8 cellular contexts compared by ENCODE assay signal in the genomic region with DNA sequence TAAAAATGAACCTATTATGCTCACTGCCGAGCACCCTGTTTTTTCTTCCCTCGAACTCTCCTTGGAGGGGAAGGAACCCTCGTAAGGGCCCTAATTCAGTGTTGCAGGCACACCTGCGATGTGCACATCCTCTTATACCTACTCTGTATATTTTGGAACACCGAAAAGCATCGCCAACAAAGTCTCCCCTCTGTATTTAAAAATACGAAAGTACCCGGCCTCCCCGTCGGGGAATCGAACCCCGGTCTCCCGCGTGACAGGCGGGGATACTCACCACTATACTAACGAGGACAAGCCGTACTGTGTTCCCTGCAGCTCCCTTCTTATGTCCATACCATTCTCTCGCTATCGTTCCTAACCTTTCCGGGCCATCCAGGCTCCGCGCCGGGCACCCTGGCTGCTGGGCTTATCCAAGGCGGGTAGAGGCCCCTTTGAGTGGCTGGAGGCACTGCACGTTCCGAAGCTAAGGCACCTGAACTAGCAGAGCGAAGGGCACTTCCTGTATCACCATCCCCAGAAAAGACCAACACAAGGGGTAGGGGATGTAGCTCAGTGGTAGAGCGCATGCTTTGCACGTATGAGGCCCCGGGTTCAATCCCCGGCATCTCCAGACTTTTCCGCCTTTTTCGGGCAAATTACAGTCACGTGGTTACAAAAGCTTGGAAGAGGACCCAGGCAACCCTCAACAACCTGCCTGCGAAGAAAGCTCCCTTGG. TPM values are rescaled to one million over a fixed set of nuclear protein-coding genes. Genes with fewer than 3 reads are reported as not detected.
DNase-seq lines count a peak whose midpoint lies in the region; ATAC-seq and TF ChIP-seq lines count a peak whose summit lies in the region.

No MANE protein-coding gene starts in this region.

- TF ChIP-seq POLR2A in thyroid gland (IDR thresholded peaks at IDR 0.05), result peak in 1 of 2 donors; percentile 36

- intact Hi-C loops in CD4-positive, alpha-beta T cell (cut with DNase I, micrococcal nuclease), result loop anchor here (1.0 to 5.0 kb wide), 6 partner anchors 11 to 77 kb away; partner anchors contain the start of genes UBC (in 2 of the 2), DHX37 (in 1 of the 2) and SCARB1 (in 1 of the 2)
- intact Hi-C loops in thyroid gland (cut with DNase I), result no loop called here

- peaks cover 5% of the 10 kb centered on the region for H3K4me1 Mint-ChIP-seq in CD4-positive, alpha-beta T cell (ENCODE audit: low read depth)

- CTCF ChIA-PET in CD4-positive, alpha-beta T cell (lab: Charles Lee), result interaction anchor here (0.9 to 8.3 kb wide), 9 partner anchors 12 to 109 kb away, joined by 3 to 213 read pairs (median 16); partner anchors contain the start of gene UBC

- TF ChIP-seq CTCF in CD4-positive, alpha-beta T cell (IDR thresholded peaks at IDR 0.05), result no peak
- TF ChIP-seq CTCF in foreskin fibroblast (IDR thresholded peaks at IDR 0.05; ENCODE audit: low read depth, low read length), result no peak
- TF ChIP-seq CTCF in omental fat pad (IDR thresholded peaks at IDR 0.05), result no peak
- TF ChIP-seq CTCF in thyroid gland (IDR thresholded peaks at IDR 0.05), result no peak

- WGBS in thyroid gland, 2 donors, result 0 to 1% methylated on average over 32 to 35 of the region's 35 CpGs

- no peaks in the 10 kb centered on the region for H3K9me3 Mint-ChIP-seq in CD4-positive, alpha-beta T cell

- no peaks in the 10 kb centered on the region for H3K9me3 ChIP-seq in CD4-positive, alpha-beta T cell (ENCODE audit: control insufficient read depth, low read length)
- no peaks in the 10 kb centered on the region for H3K9me3 ChIP-seq in thyroid gland

- peak; percentile 75 to 91 (median 84) for DNase-seq in CD4-positive, alpha-beta T cell
- DNase-seq in Jurkat, Clone E6-1 (ENCODE audit: low read depth, low spot score), result peak; percentile 95
- DNase-seq in activated T-cell treated with anti-CD3 and anti-CD28 coated beads, Interleukin-2, amount 50 U/mL, for 1 hour, result peak; percentile 90
- peak; percentile 95 to 98 for DNase-seq in foreskin fibroblast
- peak; percentile 85 for DNase-seq in omental fat pad (ENCODE audit: low spot score)
- DNase-seq in thyroid gland, result peak; percentile 91
- DNase-seq in NCI-H1436 (lab: John Stamatoyannopoulos, UW), result no peak

- peaks cover 4% of the 10 kb centered on the region for H3K36me3 Mint-ChIP-seq in CD4-positive, alpha-beta T cell (ENCODE audit: low read depth)

- H3K4me1 ChIP-seq in thyroid gland, result peaks cover 12 to 14% of the 10 kb centered on the region in 2 donors

- H3K4me3 ChIP-seq in Jurkat, Clone E6-1 (ENCODE audit: low read length), result peak overlapping the region; percentile 64
- H3K4me3 ChIP-seq in foreskin fibroblast (ENCODE audit: low read depth in 1 of 2, low read length in 2 of 2) (peak overlapping the region; percentile 48 to 66), thyroid gland (replicated peaks in 1 of 3) (peak overlapping the region in 2 of 3 donors; percentile 33 to 35)

- peak; percentile 66 for ATAC-seq in CD4-positive, alpha-beta T cell (ENCODE audit: poor library complexity)
- ATAC-seq in GM21529 (IDR thresholded peaks at IDR 0.05; ENCODE audit: unreplicated experiment) (peak; percentile 52), omental fat pad (ENCODE audit: low FRiP score) (peak; percentile 77)

- no peaks in the 10 kb centered on the region for H3K36me3 ChIP-seq in thyroid gland

- H3K27me3 ChIP-seq in CD4-positive, alpha-beta T cell (ENCODE audit: control insufficient read depth, insufficient read depth, low read length), result no peaks in the 10 kb centered on the region
- H3K27me3 ChIP-seq in thyroid gland, result no peaks in the 10 kb centered on the region

- no peaks in the 10 kb centered on the region for H3K27me3 Mint-ChIP-seq in CD4-positive, alpha-beta T cell

- H3K27ac Mint-ChIP-seq in CD4-positive, alpha-beta T cell, result no peak overlapping the region

- H3K27ac ChIP-seq in CD4-positive, alpha-beta T cell (ENCODE audit: low read depth, low read length), result peak overlapping the region; percentile 61
- H3K27ac ChIP-seq in thyroid gland, result peak overlapping the region; percentile 95 to 98 (median 96)

- no peak overlapping the region for H3K4me3 Mint-ChIP-seq in CD4-positive, alpha-beta T cell

- POLR2A ChIA-PET in CD4-positive, alpha-beta T cell (lab: Charles Lee), result interaction anchor here (1.1 to 9.8 kb wide), 7 partner anchors 8 to 54 kb away, joined by 3 to 538 read pairs (median 57); partner anchors contain the start of genes BRI3BP and UBC

RNA-seq across cellular contexts. Expression of gene UBC, which starts 25.1 kb away (rescaled TPM):
- 1,000 to 10,000 TPM; 1,389 to 1,410 TPM for total RNA-seq in CD4-positive, alpha-beta T cell
- polyA plus RNA-seq in Jurkat, Clone E6-1 (2012; ENCODE audit: insufficient read depth, insufficient read length), result 1,177 TPM
- total RNA-seq in omental fat pad, result 1,000 to 10,000 TPM; 1,220 to 2,129 (median 1,369) TPM
- total RNA-seq in thyroid gland, result 1,000 to 10,000 TPM in 2 of 4 donors, 100 to 1,000 TPM in 2; 907 to 1,424 (median 1,000) TPM

RNA-seq across cellular contexts. Expression of gene DHX37, which starts 49.3 kb away (rescaled TPM):
- total RNA-seq in CD4-positive, alpha-beta T cell, result 10 to 100 TPM; 30.8 to 31.0 TPM
- polyA plus RNA-seq in Jurkat, Clone E6-1 (2012; ENCODE audit: insufficient read depth, insufficient read length), result 30.3 TPM
- total RNA-seq in omental fat pad (10 to 100 TPM; 10.2 to 43.2 (median 11.1) TPM), thyroid gland (10 to 100 TPM in 2 of 4 donors, 1 to 10 TPM in 2; 8.3 to 16.0 (median 10.1) TPM)

RNA-seq across cellular contexts. Expression of gene BRI3BP, which starts 53.9 kb away (rescaled TPM):
- total RNA-seq in CD4-positive, alpha-beta T cell, result 1 to 10 TPM; 1.6 TPM
- 18.2 TPM for polyA plus RNA-seq in Jurkat, Clone E6-1 (2012; ENCODE audit: insufficient read depth, insufficient read length)
- 1 to 10 TPM; 3.5 to 5.4 (median 4.4) TPM for total RNA-seq in omental fat pad
- total RNA-seq in thyroid gland, result 10 to 100 TPM in 1 of 4 donors, 1 to 10 TPM in 3; 3.8 to 11.1 (median 7.7) TPM
